In the genomic region with DNA sequence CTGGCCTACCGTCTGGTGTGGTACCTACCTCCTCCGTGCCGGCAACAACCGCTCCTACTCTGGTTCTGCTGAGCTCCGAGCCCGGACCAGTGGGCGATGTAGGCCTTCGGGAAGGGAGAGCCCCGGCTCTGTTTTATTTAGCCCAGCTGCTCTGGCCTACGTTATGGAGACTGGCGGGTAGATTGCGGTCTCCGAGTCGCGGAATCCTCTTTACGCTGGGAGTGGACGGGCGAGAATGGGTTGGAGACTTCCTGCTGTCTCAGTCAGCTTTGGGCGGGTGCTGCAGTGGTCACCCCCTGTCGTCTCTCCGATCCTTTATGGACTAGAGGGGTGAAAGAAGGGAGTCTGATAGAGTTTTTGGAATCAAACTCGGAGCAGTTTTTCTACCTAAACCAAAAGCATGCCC, we compare ENCODE assay signal across 1 cellular context.
TF ChIP-seq lines count a peak whose summit lies in the region.

No MANE protein-coding gene starts in this region.

TF ChIP-seq in K562, 482 proteins besides CTCF, POLR2A, EP300 and RAD21 (continued from another document and continues in another):
- TF ChIP-seq ILK (tag; IDR thresholded peaks at IDR 0.05; ENCODE audit: borderline replicate concordance, low read depth) (no peak), RFX7 (CRISPR knock-in tag; IDR thresholded peaks at IDR 0.05) (no peak), CHD4 (IDR thresholded peaks at IDR 0.05; ENCODE audit: insufficient read depth, insufficient replicate concordance, low read depth, low read length, poor library complexity, severe bottlenecking) (no peak), HMG20B (CRISPR knock-in tag; IDR thresholded peaks at IDR 0.05) (no peak), ZNF699 (CRISPR knock-in tag; IDR thresholded peaks at IDR 0.05; ENCODE audit: insufficient replicate concordance) (no peak), PTBP1 (IDR thresholded peaks at IDR 0.05; ENCODE audit: low read depth, low read length) (0 out of 2 replicates have a peak, but pooled peaks have one; percentile 59), HMGXB4 (CRISPR knock-in tag; IDR thresholded peaks at IDR 0.05) (peak; percentile 20; the same call in 1 of the 2 replicates), TOE1 (IDR thresholded peaks at IDR 0.05; ENCODE audit: borderline replicate concordance) (no peak), TOE1 (CRISPR knock-in tag; IDR thresholded peaks at IDR 0.05; ENCODE audit: borderline replicate concordance, low read depth) (no peak), KDM2B (CRISPR knock-in tag; IDR thresholded peaks at IDR 0.05) (no peak; the same call in 1 of the 2 replicates), CREM (IDR thresholded peaks at IDR 0.05; ENCODE audit: low read depth) (no peak), MYBL2 (IDR thresholded peaks at IDR 0.05; ENCODE audit: low read depth) (no peak), MYBL2 (CRISPR knock-in tag; IDR thresholded peaks at IDR 0.05; ENCODE audit: borderline replicate concordance) (no peak), USF1 (CRISPR knock-in tag; IDR thresholded peaks at IDR 0.05) (no peak), HMG20A (CRISPR knock-in tag; conservative IDR thresholded peaks at IDR 0.05) (no peak), XRCC3 (IDR thresholded peaks at IDR 0.05) (no peak), ZBTB33 (CRISPR knock-in tag; IDR thresholded peaks at IDR 0.05) (no peak), ZNF830 (CRISPR knock-in tag; IDR thresholded peaks at IDR 0.05) (no peak), NKRF (IDR thresholded peaks at IDR 0.05; ENCODE audit: borderline replicate concordance) (0 out of 2 replicates have a peak, but pooled peaks have one; percentile 6), ZNF586 (CRISPR knock-in tag; conservative IDR thresholded peaks at IDR 0.05) (no peak), TAL1 (IDR thresholded peaks at IDR 0.05) (no peak), BCOR (IDR thresholded peaks at IDR 0.05) (no peak), RBM17 (IDR thresholded peaks at IDR 0.05; ENCODE audit: borderline replicate concordance, low read depth, low read length) (no peak), CTCFL (IDR thresholded peaks at IDR 0.05; ENCODE audit: borderline replicate concordance, insufficient read depth, low read depth, low read length, poor library complexity, severe bottlenecking) (no peak), SAFB2 (IDR thresholded peaks at IDR 0.05; ENCODE audit: borderline replicate concordance, low read depth, low read length, severe bottlenecking) (no peak), PRPF4 (IDR thresholded peaks at IDR 0.05; ENCODE audit: insufficient read depth, low read depth, low read length, poor library complexity, severe bottlenecking) (no peak), ZNF764 (CRISPR knock-in tag; IDR thresholded peaks at IDR 0.05; ENCODE audit: low read depth) (no peak), ETV1 (tag; conservative IDR thresholded peaks at IDR 0.05; ENCODE audit: low read depth) (no peak), GABPA (tag; conservative IDR thresholded peaks at IDR 0.05; ENCODE audit: low read depth) (no peak), ZNF197 (CRISPR knock-in tag; IDR thresholded peaks at IDR 0.05; ENCODE audit: low read depth) (no peak), ZNF408 (CRISPR knock-in tag; IDR thresholded peaks at IDR 0.05; ENCODE audit: low read depth) (0 out of 2 replicates have a peak, but pooled peaks have one; percentile 13), ZKSCAN1 (IDR thresholded peaks at IDR 0.05; ENCODE audit: low read depth, low read length) (no peak), GATA2 (CRISPR knock-in tag; IDR thresholded peaks at IDR 0.05) (no peak), PATZ1 (CRISPR knock-in tag; IDR thresholded peaks at IDR 0.05; ENCODE audit: borderline replicate concordance) (no peak), MAFK (IDR thresholded peaks at IDR 0.05; ENCODE audit: low read length) (no peak), L3MBTL2 (IDR thresholded peaks at IDR 0.05) (no peak), ZNF766 (CRISPR knock-in tag; conservative IDR thresholded peaks at IDR 0.05) (no peak), THRA (IDR thresholded peaks at IDR 0.05) (no peak), ZNF324 (CRISPR knock-in tag; IDR thresholded peaks at IDR 0.05) (peak; percentile 45; the same call in 1 of the 2 replicates), MCM2 (IDR thresholded peaks at IDR 0.05; ENCODE audit: low read depth) (no peak), STAT5A (IDR thresholded peaks at IDR 0.05; ENCODE audit: borderline replicate concordance, low read length) (no peak)
- TF ChIP-seq, protein P1, sequence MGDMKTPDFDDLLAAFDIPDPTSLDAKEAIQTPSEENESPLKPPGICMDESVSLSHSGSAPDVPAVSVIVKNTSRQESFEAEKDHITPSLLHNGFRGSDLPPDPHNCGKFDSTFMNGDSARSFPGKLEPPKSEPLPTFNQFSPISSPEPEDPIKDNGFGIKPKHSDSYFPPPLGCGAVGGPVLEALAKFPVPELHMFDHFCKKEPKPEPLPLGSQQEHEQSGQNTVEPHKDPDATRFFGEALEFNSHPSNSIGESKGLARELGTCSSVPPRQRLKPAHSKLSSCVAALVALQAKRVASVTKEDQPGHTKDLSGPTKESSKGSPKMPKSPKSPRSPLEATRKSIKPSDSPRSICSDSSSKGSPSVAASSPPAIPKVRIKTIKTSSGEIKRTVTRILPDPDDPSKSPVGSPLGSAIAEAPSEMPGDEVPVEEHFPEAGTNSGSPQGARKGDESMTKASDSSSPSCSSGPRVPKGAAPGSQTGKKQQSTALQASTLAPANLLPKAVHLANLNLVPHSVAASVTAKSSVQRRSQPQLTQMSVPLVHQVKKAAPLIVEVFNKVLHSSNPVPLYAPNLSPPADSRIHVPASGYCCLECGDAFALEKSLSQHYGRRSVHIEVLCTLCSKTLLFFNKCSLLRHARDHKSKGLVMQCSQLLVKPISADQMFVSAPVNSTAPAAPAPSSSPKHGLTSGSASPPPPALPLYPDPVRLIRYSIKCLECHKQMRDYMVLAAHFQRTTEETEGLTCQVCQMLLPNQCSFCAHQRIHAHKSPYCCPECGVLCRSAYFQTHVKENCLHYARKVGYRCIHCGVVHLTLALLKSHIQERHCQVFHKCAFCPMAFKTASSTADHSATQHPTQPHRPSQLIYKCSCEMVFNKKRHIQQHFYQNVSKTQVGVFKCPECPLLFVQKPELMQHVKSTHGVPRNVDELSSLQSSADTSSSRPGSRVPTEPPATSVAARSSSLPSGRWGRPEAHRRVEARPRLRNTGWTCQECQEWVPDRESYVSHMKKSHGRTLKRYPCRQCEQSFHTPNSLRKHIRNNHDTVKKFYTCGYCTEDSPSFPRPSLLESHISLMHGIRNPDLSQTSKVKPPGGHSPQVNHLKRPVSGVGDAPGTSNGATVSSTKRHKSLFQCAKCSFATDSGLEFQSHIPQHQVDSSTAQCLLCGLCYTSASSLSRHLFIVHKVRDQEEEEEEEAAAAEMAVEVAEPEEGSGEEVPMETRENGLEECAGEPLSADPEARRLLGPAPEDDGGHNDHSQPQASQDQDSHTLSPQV (IDR thresholded peaks at IDR 0.05), result no peak
- TF ChIP-seq, protein P2, sequence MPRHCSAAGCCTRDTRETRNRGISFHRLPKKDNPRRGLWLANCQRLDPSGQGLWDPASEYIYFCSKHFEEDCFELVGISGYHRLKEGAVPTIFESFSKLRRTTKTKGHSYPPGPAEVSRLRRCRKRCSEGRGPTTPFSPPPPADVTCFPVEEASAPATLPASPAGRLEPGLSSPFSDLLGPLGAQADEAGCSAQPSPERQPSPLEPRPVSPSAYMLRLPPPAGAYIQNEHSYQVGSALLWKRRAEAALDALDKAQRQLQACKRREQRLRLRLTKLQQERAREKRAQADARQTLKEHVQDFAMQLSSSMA (CRISPR knock-in tag; IDR thresholded peaks at IDR 0.05), result no peak
- TF ChIP-seq, protein P3, sequence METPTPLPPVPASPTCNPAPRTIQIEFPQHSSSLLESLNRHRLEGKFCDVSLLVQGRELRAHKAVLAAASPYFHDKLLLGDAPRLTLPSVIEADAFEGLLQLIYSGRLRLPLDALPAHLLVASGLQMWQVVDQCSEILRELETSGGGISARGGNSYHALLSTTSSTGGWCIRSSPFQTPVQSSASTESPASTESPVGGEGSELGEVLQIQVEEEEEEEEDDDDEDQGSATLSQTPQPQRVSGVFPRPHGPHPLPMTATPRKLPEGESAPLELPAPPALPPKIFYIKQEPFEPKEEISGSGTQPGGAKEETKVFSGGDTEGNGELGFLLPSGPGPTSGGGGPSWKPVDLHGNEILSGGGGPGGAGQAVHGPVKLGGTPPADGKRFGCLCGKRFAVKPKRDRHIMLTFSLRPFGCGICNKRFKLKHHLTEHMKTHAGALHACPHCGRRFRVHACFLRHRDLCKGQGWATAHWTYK (CRISPR knock-in tag; IDR thresholded peaks at IDR 0.05), result no peak
